ENCODE assay signal across 1 cellular context in the genomic region with DNA sequence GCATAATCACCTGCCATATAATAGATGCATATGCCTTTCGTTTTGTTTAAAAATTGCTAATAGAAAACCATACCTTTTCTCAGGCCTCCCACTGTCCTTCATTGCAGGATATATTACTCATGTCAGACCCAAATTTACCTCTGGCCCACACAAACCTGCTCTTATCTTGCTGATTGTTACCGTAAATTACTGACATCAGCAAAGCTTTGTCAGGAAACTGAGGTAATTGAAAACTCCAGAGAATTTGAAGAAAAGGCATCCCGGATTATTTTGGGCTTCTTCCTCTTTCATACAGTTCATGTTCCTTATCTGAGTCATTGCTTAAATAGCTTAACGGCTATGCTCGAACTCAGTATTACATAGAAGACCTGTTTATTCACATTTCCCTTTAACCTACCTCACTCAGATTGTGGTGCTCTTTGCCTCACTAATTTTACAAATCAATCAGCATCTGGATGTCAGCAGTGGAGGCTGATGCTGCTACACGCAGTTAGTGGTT.
TF ChIP-seq lines count a peak whose summit lies in the region.

No MANE protein-coding gene starts in this region.

TF ChIP-seq in GM12878, 131 proteins besides CTCF, POLR2A, EP300 and RAD21 (continued from another document):
- TF ChIP-seq, protein P1, sequence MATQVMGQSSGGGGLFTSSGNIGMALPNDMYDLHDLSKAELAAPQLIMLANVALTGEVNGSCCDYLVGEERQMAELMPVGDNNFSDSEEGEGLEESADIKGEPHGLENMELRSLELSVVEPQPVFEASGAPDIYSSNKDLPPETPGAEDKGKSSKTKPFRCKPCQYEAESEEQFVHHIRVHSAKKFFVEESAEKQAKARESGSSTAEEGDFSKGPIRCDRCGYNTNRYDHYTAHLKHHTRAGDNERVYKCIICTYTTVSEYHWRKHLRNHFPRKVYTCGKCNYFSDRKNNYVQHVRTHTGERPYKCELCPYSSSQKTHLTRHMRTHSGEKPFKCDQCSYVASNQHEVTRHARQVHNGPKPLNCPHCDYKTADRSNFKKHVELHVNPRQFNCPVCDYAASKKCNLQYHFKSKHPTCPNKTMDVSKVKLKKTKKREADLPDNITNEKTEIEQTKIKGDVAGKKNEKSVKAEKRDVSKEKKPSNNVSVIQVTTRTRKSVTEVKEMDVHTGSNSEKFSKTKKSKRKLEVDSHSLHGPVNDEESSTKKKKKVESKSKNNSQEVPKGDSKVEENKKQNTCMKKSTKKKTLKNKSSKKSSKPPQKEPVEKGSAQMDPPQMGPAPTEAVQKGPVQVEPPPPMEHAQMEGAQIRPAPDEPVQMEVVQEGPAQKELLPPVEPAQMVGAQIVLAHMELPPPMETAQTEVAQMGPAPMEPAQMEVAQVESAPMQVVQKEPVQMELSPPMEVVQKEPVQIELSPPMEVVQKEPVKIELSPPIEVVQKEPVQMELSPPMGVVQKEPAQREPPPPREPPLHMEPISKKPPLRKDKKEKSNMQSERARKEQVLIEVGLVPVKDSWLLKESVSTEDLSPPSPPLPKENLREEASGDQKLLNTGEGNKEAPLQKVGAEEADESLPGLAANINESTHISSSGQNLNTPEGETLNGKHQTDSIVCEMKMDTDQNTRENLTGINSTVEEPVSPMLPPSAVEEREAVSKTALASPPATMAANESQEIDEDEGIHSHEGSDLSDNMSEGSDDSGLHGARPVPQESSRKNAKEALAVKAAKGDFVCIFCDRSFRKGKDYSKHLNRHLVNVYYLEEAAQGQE (IDR thresholded peaks at IDR 0.05; ENCODE audit: low read depth, low read length) = no peak
- TF ChIP-seq CREB1 (IDR thresholded peaks at IDR 0.05; ENCODE audit: low read depth) (peak; percentile 23; the same call in 1 of the 2 replicates), MTA2 (IDR thresholded peaks at IDR 0.05; ENCODE audit: low read depth) (peak; percentile 81), GABPA (IDR thresholded peaks at IDR 0.05; ENCODE audit: low read depth) (peak; percentile 33; the same call in 1 of the 2 replicates), CHD2 (IDR thresholded peaks at IDR 0.05; ENCODE audit: borderline replicate concordance, low read depth, low read length) (no peak), JUNB (IDR thresholded peaks at IDR 0.05) (peak; percentile 88), CREM (IDR thresholded peaks at IDR 0.05; ENCODE audit: low read depth) (peak; percentile 65), TBL1XR1 (IDR thresholded peaks at IDR 0.05; ENCODE audit: low read depth, low read length) (0 out of 2 replicates have a peak, but pooled peaks have one; percentile 33), MEF2A (IDR thresholded peaks at IDR 0.05; ENCODE audit: insufficient read depth, low read depth, low read length) (peak; percentile 75; the same call in 1 of the 2 replicates), ETV6 (conservative IDR thresholded peaks at IDR 0.05 in 1 of 2, IDR thresholded peaks at IDR 0.05 in 1 of 2; ENCODE audit: borderline replicate concordance in 1 of 2, low read depth in 1 of 2) (peak in 1 of 2 experiments; percentile 73; a peak in 1 of 4 replicates), MEF2B (IDR thresholded peaks at IDR 0.05; ENCODE audit: partially characterized antibody, poor library complexity, severe bottlenecking) (peak; percentile 66), IKZF2 (IDR thresholded peaks at IDR 0.05) (peak; percentile 78 to 87), NFIC (IDR thresholded peaks at IDR 0.05; ENCODE audit: low read depth, low read length) (peak; percentile 94), FOXK2 (IDR thresholded peaks at IDR 0.05) (no peak), IKZF1 (conservative IDR thresholded peaks at IDR 0.05) (peak; percentile 75), CBFB (IDR thresholded peaks at IDR 0.05; ENCODE audit: low read depth) (0 out of 2 replicates have a peak, but pooled peaks have one; percentile 17), MTA3 (IDR thresholded peaks at IDR 0.05; ENCODE audit: borderline replicate concordance, low read length) (peak; percentile 69; the same call in 1 of the 2 replicates), PML (IDR thresholded peaks at IDR 0.05; ENCODE audit: low read length) (0 out of 2 replicates have a peak, but pooled peaks have one; percentile 30), CEBPB (IDR thresholded peaks at IDR 0.05; ENCODE audit: borderline replicate concordance in 1 of 2, low read depth in 2 of 2, low read length in 2 of 2) (peak in 1 of 2 experiments; percentile 71; a peak in 1 of 4 replicates), BCL11A (IDR thresholded peaks at IDR 0.05; ENCODE audit: low read depth, low read length) (peak; percentile 13), FOXM1 (IDR thresholded peaks at IDR 0.05; ENCODE audit: low read depth, low read length) (peak; percentile 87; the same call in 1 of the 2 replicates), ZSCAN29 (IDR thresholded peaks at IDR 0.05) (peak; percentile 22; the same call in 1 of the 2 replicates), ZNF217 (IDR thresholded peaks at IDR 0.05) (0 out of 2 replicates have a peak, but pooled peaks have one; percentile 43), TARDBP (IDR thresholded peaks at IDR 0.05; ENCODE audit: borderline replicate concordance) (no peak), DPF2 (IDR thresholded peaks at IDR 0.05) (peak; percentile 31; the same call in 1 of the 2 replicates), CBX5 (IDR thresholded peaks at IDR 0.05; ENCODE audit: low read depth) (no peak), IRF4 (IDR thresholded peaks at IDR 0.05; ENCODE audit: low read depth, low read length) (peak; percentile 27; the same call in 1 of the 2 replicates), ZBED1 (IDR thresholded peaks at IDR 0.05; ENCODE audit: borderline replicate concordance) (peak; percentile 49; the same call in 1 of the 2 replicates)
- TF ChIP-seq, protein P2, sequence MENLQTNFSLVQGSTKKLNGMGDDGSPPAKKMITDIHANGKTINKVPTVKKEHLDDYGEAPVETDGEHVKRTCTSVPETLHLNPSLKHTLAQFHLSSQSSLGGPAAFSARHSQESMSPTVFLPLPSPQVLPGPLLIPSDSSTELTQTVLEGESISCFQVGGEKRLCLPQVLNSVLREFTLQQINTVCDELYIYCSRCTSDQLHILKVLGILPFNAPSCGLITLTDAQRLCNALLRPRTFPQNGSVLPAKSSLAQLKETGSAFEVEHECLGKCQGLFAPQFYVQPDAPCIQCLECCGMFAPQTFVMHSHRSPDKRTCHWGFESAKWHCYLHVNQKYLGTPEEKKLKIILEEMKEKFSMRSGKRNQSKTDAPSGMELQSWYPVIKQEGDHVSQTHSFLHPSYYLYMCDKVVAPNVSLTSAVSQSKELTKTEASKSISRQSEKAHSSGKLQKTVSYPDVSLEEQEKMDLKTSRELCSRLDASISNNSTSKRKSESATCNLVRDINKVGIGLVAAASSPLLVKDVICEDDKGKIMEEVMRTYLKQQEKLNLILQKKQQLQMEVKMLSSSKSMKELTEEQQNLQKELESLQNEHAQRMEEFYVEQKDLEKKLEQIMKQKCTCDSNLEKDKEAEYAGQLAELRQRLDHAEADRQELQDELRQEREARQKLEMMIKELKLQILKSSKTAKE (IDR thresholded peaks at IDR 0.05; ENCODE audit: low read depth, poor library complexity, severe bottlenecking) = peak; percentile 17
- TF ChIP-seq, protein P3, sequence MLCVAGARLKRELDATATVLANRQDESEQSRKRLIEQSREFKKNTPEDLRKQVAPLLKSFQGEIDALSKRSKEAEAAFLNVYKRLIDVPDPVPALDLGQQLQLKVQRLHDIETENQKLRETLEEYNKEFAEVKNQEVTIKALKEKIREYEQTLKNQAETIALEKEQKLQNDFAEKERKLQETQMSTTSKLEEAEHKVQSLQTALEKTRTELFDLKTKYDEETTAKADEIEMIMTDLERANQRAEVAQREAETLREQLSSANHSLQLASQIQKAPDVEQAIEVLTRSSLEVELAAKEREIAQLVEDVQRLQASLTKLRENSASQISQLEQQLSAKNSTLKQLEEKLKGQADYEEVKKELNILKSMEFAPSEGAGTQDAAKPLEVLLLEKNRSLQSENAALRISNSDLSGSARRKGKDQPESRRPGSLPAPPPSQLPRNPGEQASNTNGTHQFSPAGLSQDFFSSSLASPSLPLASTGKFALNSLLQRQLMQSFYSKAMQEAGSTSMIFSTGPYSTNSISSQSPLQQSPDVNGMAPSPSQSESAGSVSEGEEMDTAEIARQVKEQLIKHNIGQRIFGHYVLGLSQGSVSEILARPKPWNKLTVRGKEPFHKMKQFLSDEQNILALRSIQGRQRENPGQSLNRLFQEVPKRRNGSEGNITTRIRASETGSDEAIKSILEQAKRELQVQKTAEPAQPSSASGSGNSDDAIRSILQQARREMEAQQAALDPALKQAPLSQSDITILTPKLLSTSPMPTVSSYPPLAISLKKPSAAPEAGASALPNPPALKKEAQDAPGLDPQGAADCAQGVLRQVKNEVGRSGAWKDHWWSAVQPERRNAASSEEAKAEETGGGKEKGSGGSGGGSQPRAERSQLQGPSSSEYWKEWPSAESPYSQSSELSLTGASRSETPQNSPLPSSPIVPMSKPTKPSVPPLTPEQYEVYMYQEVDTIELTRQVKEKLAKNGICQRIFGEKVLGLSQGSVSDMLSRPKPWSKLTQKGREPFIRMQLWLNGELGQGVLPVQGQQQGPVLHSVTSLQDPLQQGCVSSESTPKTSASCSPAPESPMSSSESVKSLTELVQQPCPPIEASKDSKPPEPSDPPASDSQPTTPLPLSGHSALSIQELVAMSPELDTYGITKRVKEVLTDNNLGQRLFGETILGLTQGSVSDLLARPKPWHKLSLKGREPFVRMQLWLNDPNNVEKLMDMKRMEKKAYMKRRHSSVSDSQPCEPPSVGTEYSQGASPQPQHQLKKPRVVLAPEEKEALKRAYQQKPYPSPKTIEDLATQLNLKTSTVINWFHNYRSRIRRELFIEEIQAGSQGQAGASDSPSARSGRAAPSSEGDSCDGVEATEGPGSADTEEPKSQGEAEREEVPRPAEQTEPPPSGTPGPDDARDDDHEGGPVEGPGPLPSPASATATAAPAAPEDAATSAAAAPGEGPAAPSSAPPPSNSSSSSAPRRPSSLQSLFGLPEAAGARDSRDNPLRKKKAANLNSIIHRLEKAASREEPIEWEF (IDR thresholded peaks at IDR 0.05; ENCODE audit: insufficient replicate concordance, low read depth, low read length) = no peak
- TF ChIP-seq, protein P4, sequence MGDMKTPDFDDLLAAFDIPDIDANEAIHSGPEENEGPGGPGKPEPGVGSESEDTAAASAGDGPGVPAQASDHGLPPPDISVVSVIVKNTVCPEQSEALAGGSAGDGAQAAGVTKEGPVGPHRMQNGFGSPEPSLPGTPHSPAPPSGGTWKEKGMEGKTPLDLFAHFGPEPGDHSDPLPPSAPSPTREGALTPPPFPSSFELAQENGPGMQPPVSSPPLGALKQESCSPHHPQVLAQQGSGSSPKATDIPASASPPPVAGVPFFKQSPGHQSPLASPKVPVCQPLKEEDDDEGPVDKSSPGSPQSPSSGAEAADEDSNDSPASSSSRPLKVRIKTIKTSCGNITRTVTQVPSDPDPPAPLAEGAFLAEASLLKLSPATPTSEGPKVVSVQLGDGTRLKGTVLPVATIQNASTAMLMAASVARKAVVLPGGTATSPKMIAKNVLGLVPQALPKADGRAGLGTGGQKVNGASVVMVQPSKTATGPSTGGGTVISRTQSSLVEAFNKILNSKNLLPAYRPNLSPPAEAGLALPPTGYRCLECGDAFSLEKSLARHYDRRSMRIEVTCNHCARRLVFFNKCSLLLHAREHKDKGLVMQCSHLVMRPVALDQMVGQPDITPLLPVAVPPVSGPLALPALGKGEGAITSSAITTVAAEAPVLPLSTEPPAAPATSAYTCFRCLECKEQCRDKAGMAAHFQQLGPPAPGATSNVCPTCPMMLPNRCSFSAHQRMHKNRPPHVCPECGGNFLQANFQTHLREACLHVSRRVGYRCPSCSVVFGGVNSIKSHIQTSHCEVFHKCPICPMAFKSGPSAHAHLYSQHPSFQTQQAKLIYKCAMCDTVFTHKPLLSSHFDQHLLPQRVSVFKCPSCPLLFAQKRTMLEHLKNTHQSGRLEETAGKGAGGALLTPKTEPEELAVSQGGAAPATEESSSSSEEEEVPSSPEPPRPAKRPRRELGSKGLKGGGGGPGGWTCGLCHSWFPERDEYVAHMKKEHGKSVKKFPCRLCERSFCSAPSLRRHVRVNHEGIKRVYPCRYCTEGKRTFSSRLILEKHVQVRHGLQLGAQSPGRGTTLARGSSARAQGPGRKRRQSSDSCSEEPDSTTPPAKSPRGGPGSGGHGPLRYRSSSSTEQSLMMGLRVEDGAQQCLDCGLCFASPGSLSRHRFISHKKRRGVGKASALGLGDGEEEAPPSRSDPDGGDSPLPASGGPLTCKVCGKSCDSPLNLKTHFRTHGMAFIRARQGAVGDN (IDR thresholded peaks at IDR 0.05) = no peak
- TF ChIP-seq, protein P5, sequence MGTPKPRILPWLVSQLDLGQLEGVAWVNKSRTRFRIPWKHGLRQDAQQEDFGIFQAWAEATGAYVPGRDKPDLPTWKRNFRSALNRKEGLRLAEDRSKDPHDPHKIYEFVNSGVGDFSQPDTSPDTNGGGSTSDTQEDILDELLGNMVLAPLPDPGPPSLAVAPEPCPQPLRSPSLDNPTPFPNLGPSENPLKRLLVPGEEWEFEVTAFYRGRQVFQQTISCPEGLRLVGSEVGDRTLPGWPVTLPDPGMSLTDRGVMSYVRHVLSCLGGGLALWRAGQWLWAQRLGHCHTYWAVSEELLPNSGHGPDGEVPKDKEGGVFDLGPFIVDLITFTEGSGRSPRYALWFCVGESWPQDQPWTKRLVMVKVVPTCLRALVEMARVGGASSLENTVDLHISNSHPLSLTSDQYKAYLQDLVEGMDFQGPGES (IDR thresholded peaks at IDR 0.05) = no peak
- TF ChIP-seq, protein P6, sequence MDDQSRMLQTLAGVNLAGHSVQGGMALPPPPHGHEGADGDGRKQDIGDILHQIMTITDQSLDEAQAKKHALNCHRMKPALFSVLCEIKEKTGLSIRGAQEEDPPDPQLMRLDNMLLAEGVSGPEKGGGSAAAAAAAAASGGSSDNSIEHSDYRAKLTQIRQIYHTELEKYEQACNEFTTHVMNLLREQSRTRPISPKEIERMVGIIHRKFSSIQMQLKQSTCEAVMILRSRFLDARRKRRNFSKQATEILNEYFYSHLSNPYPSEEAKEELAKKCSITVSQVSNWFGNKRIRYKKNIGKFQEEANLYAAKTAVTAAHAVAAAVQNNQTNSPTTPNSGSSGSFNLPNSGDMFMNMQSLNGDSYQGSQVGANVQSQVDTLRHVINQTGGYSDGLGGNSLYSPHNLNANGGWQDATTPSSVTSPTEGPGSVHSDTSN (IDR thresholded peaks at IDR 0.05; ENCODE audit: insufficient replicate concordance, low read depth, low read length) = peak; percentile 45
- TF ChIP-seq, protein P7, sequence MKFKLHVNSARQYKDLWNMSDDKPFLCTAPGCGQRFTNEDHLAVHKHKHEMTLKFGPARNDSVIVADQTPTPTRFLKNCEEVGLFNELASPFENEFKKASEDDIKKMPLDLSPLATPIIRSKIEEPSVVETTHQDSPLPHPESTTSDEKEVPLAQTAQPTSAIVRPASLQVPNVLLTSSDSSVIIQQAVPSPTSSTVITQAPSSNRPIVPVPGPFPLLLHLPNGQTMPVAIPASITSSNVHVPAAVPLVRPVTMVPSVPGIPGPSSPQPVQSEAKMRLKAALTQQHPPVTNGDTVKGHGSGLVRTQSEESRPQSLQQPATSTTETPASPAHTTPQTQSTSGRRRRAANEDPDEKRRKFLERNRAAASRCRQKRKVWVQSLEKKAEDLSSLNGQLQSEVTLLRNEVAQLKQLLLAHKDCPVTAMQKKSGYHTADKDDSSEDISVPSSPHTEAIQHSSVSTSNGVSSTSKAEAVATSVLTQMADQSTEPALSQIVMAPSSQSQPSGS (IDR thresholded peaks at IDR 0.05; ENCODE audit: low read length) = peak; percentile 69
- TF ChIP-seq, protein P8, sequence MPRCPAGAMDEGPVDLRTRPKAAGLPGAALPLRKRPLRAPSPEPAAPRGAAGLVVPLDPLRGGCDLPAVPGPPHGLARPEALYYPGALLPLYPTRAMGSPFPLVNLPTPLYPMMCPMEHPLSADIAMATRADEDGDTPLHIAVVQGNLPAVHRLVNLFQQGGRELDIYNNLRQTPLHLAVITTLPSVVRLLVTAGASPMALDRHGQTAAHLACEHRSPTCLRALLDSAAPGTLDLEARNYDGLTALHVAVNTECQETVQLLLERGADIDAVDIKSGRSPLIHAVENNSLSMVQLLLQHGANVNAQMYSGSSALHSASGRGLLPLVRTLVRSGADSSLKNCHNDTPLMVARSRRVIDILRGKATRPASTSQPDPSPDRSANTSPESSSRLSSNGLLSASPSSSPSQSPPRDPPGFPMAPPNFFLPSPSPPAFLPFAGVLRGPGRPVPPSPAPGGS (IDR thresholded peaks at IDR 0.05; ENCODE audit: borderline replicate concordance, insufficient read depth, low read depth, low read length, poor library complexity, severe bottlenecking) = peak; percentile 85
